Comparison of ENCODE assay signal across 18 cellular contexts in the genomic region with DNA sequence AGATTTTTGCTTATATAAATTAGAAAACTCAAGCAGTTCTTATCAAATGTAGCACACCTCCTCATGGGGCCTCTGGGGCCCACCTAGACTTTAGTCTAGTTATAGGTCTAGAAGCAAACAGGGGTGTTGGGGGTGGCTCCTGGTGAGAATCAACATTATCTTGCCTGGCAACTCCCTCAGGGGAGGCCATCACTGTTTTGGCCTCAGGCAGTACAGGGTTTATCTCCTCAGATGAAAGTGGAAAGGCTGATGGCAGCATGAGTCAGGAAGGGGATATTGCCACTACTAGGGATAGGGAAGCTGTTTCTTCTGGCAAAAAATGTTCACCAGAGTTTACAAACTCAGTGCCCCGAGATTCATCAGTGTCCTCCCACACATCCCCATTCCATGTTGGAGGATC.
"Had no signal": no experiment of that assay in that cellular context is flagged by ENCODE, and none has a peak within 500 bp of the region (broad histone marks: within the 10 kb centered on the region; RNA-seq: fewer than 3 reads in every experiment).

No MANE protein-coding gene starts in this region.

- H3K36me3 Mint-ChIP-seq: brain, T-cell had no signal

- H3K4me1 Mint-ChIP-seq: brain; central memory CD8-positive, alpha-beta T cell had no signal

- H3K9me3 ChIP-seq: pancreas had no signal

- ATAC-seq: left lobe of liver; naive thymus-derived CD8-positive, alpha-beta T cell; pancreas; T-cell had no signal

- H3K9me3 Mint-ChIP-seq: central memory CD8-positive, alpha-beta T cell had no signal

- H3K27ac Mint-ChIP-seq: brain; naive thymus-derived CD8-positive, alpha-beta T cell; T-cell had no signal

- H3K27ac ChIP-seq: coronary artery, esophagus squamous epithelium, pancreas, sigmoid colon, SK-N-MC, spleen, uterus, VCaP had no signal

- DNase-seq: activated T-cell treated with anti-CD3 and anti-CD28 coated beads, Interleukin-2, amount 50 U/mL, for 48 hours; amygdala; esophagus squamous epithelium; hippocampal formation; pancreas; sigmoid colon; spleen; T-helper 9 cell; uterus had no signal

- H3K27me3 Mint-ChIP-seq: central memory CD8-positive, alpha-beta T cell; naive thymus-derived CD8-positive, alpha-beta T cell; T-cell had no signal

- H3K4me1 ChIP-seq: esophagus squamous epithelium, pancreas, sigmoid colon, spleen, uterus had no signal

- H3K4me3 Mint-ChIP-seq: brain; central memory CD8-positive, alpha-beta T cell; naive thymus-derived CD8-positive, alpha-beta T cell; T-cell had no signal

- FAIRE-seq: keratinocyte had no signal

- H3K27me3 ChIP-seq: esophagus squamous epithelium, pancreas, sigmoid colon, spleen, uterus had no signal

- H3K36me3 ChIP-seq: esophagus squamous epithelium, pancreas, sigmoid colon, spleen, uterus had no signal

- H3K4me3 ChIP-seq: coronary artery, esophagus squamous epithelium, pancreas, sigmoid colon, SK-N-MC, spleen, uterus had no signal
